ENCODE assay signal across 20 cellular contexts in the genomic region with DNA sequence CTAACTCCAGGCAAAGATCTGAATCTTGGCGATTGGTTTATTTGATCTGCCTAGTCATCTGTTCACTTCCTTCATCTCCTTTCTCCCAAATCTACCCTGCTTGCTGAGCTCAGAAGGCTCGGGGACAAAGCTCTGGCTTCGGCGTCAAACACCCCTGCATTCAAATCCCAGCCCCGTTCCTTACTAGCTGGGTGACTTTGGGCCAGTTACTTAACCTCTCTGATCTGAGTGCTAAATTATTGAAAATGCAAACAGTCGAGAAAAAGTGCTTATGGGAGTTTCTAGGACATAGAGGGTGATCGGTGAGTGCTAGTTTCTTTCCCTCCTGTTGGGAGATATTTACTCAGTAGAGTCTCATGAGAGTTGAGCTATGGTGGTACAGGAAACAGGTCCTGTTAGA.
DNase-seq lines count a peak whose midpoint lies in the region; ATAC-seq, FAIRE-seq and TF ChIP-seq lines count a peak whose summit lies in the region.
"Had no signal": no experiment of that assay in that cellular context is flagged by ENCODE, and none has a peak within 500 bp of the region (broad histone marks: within the 10 kb centered on the region; RNA-seq: fewer than 3 reads in every experiment).

No MANE protein-coding gene starts in this region.

- H3K4me3 Mint-ChIP-seq in chondrocyte (ENCODE audit: unreplicated experiment) (no peak overlapping the region), nephron (no peak overlapping the region)
- H3K4me3 Mint-ChIP-seq: CD14-positive monocyte; CD4-positive, alpha-beta memory T cell had no signal

- no peak overlapping the region for H3K9ac ChIP-seq in HepG2 (ENCODE audit: insufficient read depth, low read depth, low read length)
- H3K9ac ChIP-seq: BLaER1, KMS-11 had no signal

- WGBS in HepG2 (ENCODE audit: low lambda C conversion rate): 52% methylated on average over 7 of the region's 7 CpGs
- WGBS in right lobe of liver (ENCODE audit: insufficient coverage, low coverage, low lambda C conversion rate, missing lambda C conversion rate): 82% methylated on average over 4 of the region's 7 CpGs

- peaks cover 1% of the 10 kb centered on the region for H3K27me3 Mint-ChIP-seq in chondrocyte (ENCODE audit: low read depth)
- no peaks in the 10 kb centered on the region for H3K27me3 Mint-ChIP-seq in nephron (ENCODE audit: low read depth)

- no peaks in the 10 kb centered on the region for H3K79me2 ChIP-seq in HepG2 (ENCODE audit: insufficient read depth, low read length)

- TF ChIP-seq RAD21 in HepG2 (CRISPR knock-in tag; IDR thresholded peaks at IDR 0.05): no peak

- H3K27me3 ChIP-seq in HepG2 (ENCODE audit: control insufficient read depth in 1 of 2, insufficient read depth in 2 of 2, low read length in 2 of 2): peaks cover 0 to 21% of the 10 kb centered on the region in 2 experiments; a peak in 2 of 5 replicates
- no peaks in the 10 kb centered on the region for H3K27me3 ChIP-seq in right lobe of liver
- H3K27me3 ChIP-seq: BLaER1 had no signal

- peaks cover 41% of the 10 kb centered on the region for H3K4me1 Mint-ChIP-seq in chondrocyte (ENCODE audit: low read depth)
- H3K4me1 Mint-ChIP-seq in nephron: peaks cover 37% of the 10 kb centered on the region
- H3K4me1 Mint-ChIP-seq: CD4-positive, alpha-beta memory T cell had no signal

- intact Hi-C loops in HepG2 (cut with micrococcal nuclease; ENCODE audit: unreplicated experiment): no loop called here
- intact Hi-C loops in right lobe of liver (cut with DNase I): no loop called here

- POLR2A ChIA-PET in HepG2 (lab: Yijun Ruan, JAX): no interaction called here

- H3K4me2 ChIP-seq in HepG2 (ENCODE audit: low read depth, low read length): no peak overlapping the region
- H3K4me2 ChIP-seq: A549, KMS-11 had no signal

- DNase-seq in HepG2 (ENCODE audit: low spot score) (no peak), right lobe of liver (no peak), chondrocyte (ENCODE audit: low spot score) (no peak), NCI-H2227 treated with DMSO at 0.1 percent for 48 hours (lab: John Stamatoyannopoulos, UW) (no peak), HUDEP-2 (lab: John Stamatoyannopoulos, UW; ENCODE audit: unreplicated experiment in 76 of 76) (no peak)
- DNase-seq: AML-193; Calu3; CD4-positive, alpha-beta memory T cell; DMS53; DND-41 had no signal

- BruUV-seq in HepG2 (replicated peaks; lab: Mats Ljungman, UMichigan): no TSS peak

- H3K36me3 ChIP-seq in HepG2 (replicated peaks in 1 of 2; ENCODE audit: control insufficient read depth in 1 of 2, insufficient read depth in 2 of 2, low read length in 2 of 2) (no peaks in the 10 kb centered on the region), right lobe of liver (no peaks in the 10 kb centered on the region)
- H3K36me3 ChIP-seq: BLaER1, HAP-1 had no signal

- H4K20me1 ChIP-seq in HepG2 (ENCODE audit: insufficient read depth, low read length): no peaks in the 10 kb centered on the region
- H4K20me1 ChIP-seq: BLaER1 had no signal

- no peak overlapping the region for H3K4me3 ChIP-seq in HepG2 (replicated peaks in 1 of 3; ENCODE audit: insufficient read depth in 1 of 3, low read depth in 2 of 3, low read length in 3 of 3)
- no peak overlapping the region for H3K4me3 ChIP-seq in right lobe of liver
- H3K4me3 ChIP-seq: A549, BLaER1, GM12878, HAP-1 had no signal

- no peak for FAIRE-seq in HepG2 (lab: Jason Lieb, UNC)
- FAIRE-seq: A549, GM12878, GM18507 had no signal

- H3K4me1 ChIP-seq in HepG2 (ENCODE audit: insufficient read depth, low read length): no peaks in the 10 kb centered on the region; the same call in 1 of the 2 replicates
- H3K4me1 ChIP-seq in right lobe of liver: no peaks in the 10 kb centered on the region
- H3K4me1 ChIP-seq: A549, HAP-1 had no signal

- H3K27ac ChIP-seq in HepG2 (ENCODE audit: extremely low read length, insufficient read depth, low read length): no peak overlapping the region
- H3K27ac ChIP-seq in right lobe of liver: no peak overlapping the region
- H3K27ac ChIP-seq: 22Rv1, A549, BLaER1, KMS-11 had no signal

- in situ Hi-C loops in HepG2 (cut with HindIII; ENCODE audit: extremely low pct_ligation_motif_present, low pct_unique_long_range_greater_than_20kb): no loop called here

- H3K9me3 ChIP-seq in HepG2 (ENCODE audit: low read length) (no peaks in the 10 kb centered on the region), right lobe of liver (no peaks in the 10 kb centered on the region)
- H3K9me3 ChIP-seq: A549, HAP-1 had no signal

- TF ChIP-seq POLR2A in HepG2 (IDR thresholded peaks at IDR 0.05; ENCODE audit: insufficient read depth in 1 of 2, low read depth in 2 of 2, low read length in 2 of 2) (no peak), right lobe of liver (IDR thresholded peaks at IDR 0.05) (no peak)

- H3K9me3 Mint-ChIP-seq in chondrocyte (ENCODE audit: low read depth) (no peaks in the 10 kb centered on the region), nephron (no peaks in the 10 kb centered on the region)

- ATAC-seq in HepG2 (no peak), right lobe of liver (no peak), HG02798 (IDR thresholded peaks at IDR 0.05; ENCODE audit: poor library complexity, unreplicated experiment) (no peak)
- ATAC-seq: A549, GM12878 had no signal

- TF ChIP-seq EP300 in HepG2 (IDR thresholded peaks at IDR 0.05; ENCODE audit: low read depth in 2 of 2, low read length in 2 of 2): no peak
- no peak for TF ChIP-seq EP300 in HepG2 (CRISPR knock-in tag; IDR thresholded peaks at IDR 0.05; ENCODE audit: borderline replicate concordance)

- no peak for TF ChIP-seq CTCF in HepG2 (CRISPR knock-in tag; IDR thresholded peaks at IDR 0.05)
- no peak for TF ChIP-seq CTCF in right lobe of liver (IDR thresholded peaks at IDR 0.05)
- TF ChIP-seq CTCF in chondrocyte (IDR thresholded peaks at IDR 0.05): no peak
- no peak for TF ChIP-seq CTCF in nephron (IDR thresholded peaks at IDR 0.05; ENCODE audit: unreplicated experiment in 3 of 3)

- CTCF ChIA-PET in HepG2 (lab: Yijun Ruan, JAX; ENCODE audit: low intra/inter-chr PET ratio, low total read pairs): no interaction called here

- H2AFZ ChIP-seq in HepG2 (ENCODE audit: low read length): no peak overlapping the region

- H3K36me3 Mint-ChIP-seq in chondrocyte (ENCODE audit: low read depth) (no peaks in the 10 kb centered on the region), nephron (ENCODE audit: low read depth) (peaks cover 3% of the 10 kb centered on the region)
- H3K36me3 Mint-ChIP-seq: CD4-positive, alpha-beta memory T cell had no signal

- H3K27ac Mint-ChIP-seq in chondrocyte (ENCODE audit: unreplicated experiment): peak overlapping the region; percentile 34
- peak overlapping the region in 2 of 3 experiments; percentile 73 to 82 for H3K27ac Mint-ChIP-seq in nephron
- H3K27ac Mint-ChIP-seq: CD4-positive, alpha-beta memory T cell had no signal

TF ChIP-seq in HepG2, 621 proteins besides CTCF, POLR2A, EP300 and RAD21:
- TF ChIP-seq PRPF4 (IDR thresholded peaks at IDR 0.05; ENCODE audit: low read depth, low read length, poor library complexity, severe bottlenecking) (no peak), ZNF768 (CRISPR knock-in tag; IDR thresholded peaks at IDR 0.05) (peak; percentile 66; the same call in 1 of the 2 replicates)
TF ChIP-seq in HepG2: peak in this region for 1.
